In the genomic region with DNA sequence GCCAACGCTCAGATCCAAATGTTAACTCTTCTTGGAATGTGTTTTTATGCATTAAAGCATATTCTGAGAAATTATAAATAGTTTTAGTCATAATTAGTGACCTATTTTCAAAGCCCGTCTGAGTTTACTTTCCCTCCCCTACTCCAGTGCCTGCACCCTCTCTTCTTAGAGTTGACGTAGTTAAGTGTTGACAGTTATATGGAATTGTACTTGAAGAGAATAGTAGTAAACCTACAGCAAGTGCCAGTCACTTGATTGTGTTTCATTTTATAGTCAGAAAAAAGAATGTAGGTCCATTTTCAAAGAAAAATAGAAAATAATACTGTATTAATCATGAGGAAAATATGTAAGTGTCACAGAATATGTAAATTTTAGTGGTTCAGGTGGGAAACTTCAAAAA, we compare ENCODE assay signal across 28 cellular contexts.
"Had no signal": no experiment of that assay in that cellular context is flagged by ENCODE, and none has a peak within 500 bp of the region (broad histone marks: within the 10 kb centered on the region; RNA-seq: fewer than 3 reads in every experiment).

No MANE protein-coding gene starts in this region.

- H3K27ac Mint-ChIP-seq: stimulated activated effector memory CD8-positive, alpha-beta T cell treated with anti-CD3 and anti-CD28 coated beads, Interleukin-12 subunit alpha, Interleukin-12 subunit beta, amount 100 ng/mL, for 72 hours; stimulated activated memory B cell treated with anti-CD40 and anti-IgM and Interleukin-4, amounts not matched to agents 10 μg/mL and 1 μg/mL and 100 μg/mL, for 72 hours; stimulated activated naive B cell treated with anti-CD40 and anti-IgM and Interleukin-4, amounts not matched to agents 10 μg/mL and 1 μg/mL and 100 μg/mL, for 72 hours; stimulated activated naive CD8-positive, alpha-beta T cell treated with anti-CD3 and anti-CD28 coated beads, Interleukin-15, amount 100 ng/mL, for 72 hours; stimulated activated naive CD8-positive, alpha-beta T cell treated with anti-CD3 and anti-CD28 coated beads, Interleukin-15, Interleukin-2, amounts not matched to agents 100 ng/mL and 50 ng/mL, for 24 hours; type B pancreatic cell had no signal

- H3K9me3 Mint-ChIP-seq: stimulated activated effector memory CD8-positive, alpha-beta T cell treated with anti-CD3 and anti-CD28 coated beads, Interleukin-12 subunit alpha, Interleukin-12 subunit beta, amount 100 ng/mL, for 72 hours; stimulated activated memory B cell treated with anti-CD40 and anti-IgM and Interleukin-4, amounts not matched to agents 10 μg/mL and 1 μg/mL and 100 μg/mL, for 72 hours; stimulated activated naive B cell treated with anti-CD40 and anti-IgM and Interleukin-4, amounts not matched to agents 10 μg/mL and 1 μg/mL and 100 μg/mL, for 72 hours; stimulated activated naive CD8-positive, alpha-beta T cell treated with anti-CD3 and anti-CD28 coated beads, Interleukin-15, amount 100 ng/mL, for 72 hours; stimulated activated naive CD8-positive, alpha-beta T cell treated with anti-CD3 and anti-CD28 coated beads, Interleukin-15, Interleukin-2, amounts not matched to agents 100 ng/mL and 50 ng/mL, for 24 hours; type B pancreatic cell had no signal

- H3K9me3 ChIP-seq: stomach, suprapubic skin, testis, thoracic aorta, thyroid gland, tibial artery, tibial nerve, transverse colon, upper lobe of left lung, upper lobe of right lung, uterus, vagina had no signal

- DNase-seq: stimulated activated CD4-positive, alpha-beta T cell treated with anti-CD3 and anti-CD28 coated beads, Interleukin-2, amount 100 ng/mL, for 48 hours; stimulated activated CD4-positive, alpha-beta T cell treated with anti-CD3 and anti-CD28 coated beads, Interleukin-4, amount 100 ng/mL, for 1 hour; stimulated activated CD4-positive, alpha-beta T cell treated with anti-CD3 and anti-CD28 coated beads, Interleukin-4, amount 100 ng/mL, for 24 hours; stimulated activated CD4-positive, alpha-beta T cell treated with anti-CD3 and anti-CD28 coated beads, Interleukin-4, amount 100 ng/mL, for 4 hours; stimulated activated CD8-positive, alpha-beta memory T cell treated with anti-CD3 and anti-CD28 coated beads, Interleukin-4, amount 100 ng/mL, for 48 hours; stimulated activated naive B cell treated with anti-CD40 and anti-IgM and Interleukin-4, amounts not matched to agents 10 μg/mL and 1 μg/mL and 100 μg/mL, for 72 hours; stimulated activated naive CD4-positive, alpha-beta T cell; stimulated activated naive CD4-positive, alpha-beta T cell treated with Interleukin-2 at 50 U/mL for 16 hours; stimulated activated naive CD8-positive, alpha-beta T cell treated with anti-CD3 and anti-CD28 coated beads, Interleukin-15, amount 100 ng/mL, for 72 hours; stimulated activated naive CD8-positive, alpha-beta T cell treated with anti-CD3 and anti-CD28 coated beads, Interleukin-15, Interleukin-2, amounts not matched to agents 100 U/mL and 50 U/mL, for 24 hours; stomach; substantia nigra; testis; thyroid gland; tibial artery; transverse colon; trophoblast cell; upper lobe of left lung; upper lobe of right lung; uterus had no signal

- H3K27me3 Mint-ChIP-seq: stimulated activated memory B cell treated with anti-CD40 and anti-IgM and Interleukin-4, amounts not matched to agents 10 μg/mL and 1 μg/mL and 100 μg/mL, for 72 hours; stimulated activated naive B cell treated with anti-CD40 and anti-IgM and Interleukin-4, amounts not matched to agents 10 μg/mL and 1 μg/mL and 100 μg/mL, for 72 hours; stimulated activated naive CD8-positive, alpha-beta T cell treated with anti-CD3 and anti-CD28 coated beads, Interleukin-15, amount 100 ng/mL, for 72 hours; stimulated activated naive CD8-positive, alpha-beta T cell treated with anti-CD3 and anti-CD28 coated beads, Interleukin-15, Interleukin-2, amounts not matched to agents 100 ng/mL and 50 ng/mL, for 24 hours; type B pancreatic cell had no signal

- H3K4me1 Mint-ChIP-seq: stimulated activated memory B cell treated with anti-CD40 and anti-IgM and Interleukin-4, amounts not matched to agents 10 μg/mL and 1 μg/mL and 100 μg/mL, for 72 hours; stimulated activated naive B cell treated with anti-CD40 and anti-IgM and Interleukin-4, amounts not matched to agents 10 μg/mL and 1 μg/mL and 100 μg/mL, for 72 hours; stimulated activated naive CD8-positive, alpha-beta T cell treated with anti-CD3 and anti-CD28 coated beads, Interleukin-15, amount 100 ng/mL, for 72 hours had no signal

- H3K36me3 ChIP-seq: uterus had no signal

- ATAC-seq: stimulated activated effector memory CD8-positive, alpha-beta T cell treated with anti-CD3 and anti-CD28 coated beads, Interleukin-12 subunit alpha, Interleukin-12 subunit beta, amount 100 ng/mL, for 72 hours; stimulated activated memory B cell treated with anti-CD40 and anti-IgM and Interleukin-4, amounts not matched to agents 10 μg/mL and 1 μg/mL and 100 μg/mL, for 72 hours; stimulated activated naive B cell treated with anti-CD40 and anti-IgM and Interleukin-4, amounts not matched to agents 10 μg/mL and 1 μg/mL and 100 μg/mL, for 72 hours; stimulated activated naive CD8-positive, alpha-beta T cell treated with anti-CD3 and anti-CD28 coated beads, Interleukin-15, amount 100 ng/mL, for 72 hours; stimulated activated naive CD8-positive, alpha-beta T cell treated with anti-CD3 and anti-CD28 coated beads, Interleukin-15, Interleukin-2, amounts not matched to agents 100 U/mL and 50 U/mL, for 24 hours; upper lobe of right lung had no signal

- H3K4me3 ChIP-seq: stomach, suprapubic skin, testis, thoracic aorta, thyroid gland, tibial artery, tibial nerve, transverse colon, upper lobe of left lung, upper lobe of right lung, uterus, vagina had no signal

- H3K4me3 Mint-ChIP-seq: stimulated activated effector memory CD8-positive, alpha-beta T cell treated with anti-CD3 and anti-CD28 coated beads, Interleukin-12 subunit alpha, Interleukin-12 subunit beta, amount 100 ng/mL, for 72 hours; stimulated activated memory B cell treated with anti-CD40 and anti-IgM and Interleukin-4, amounts not matched to agents 10 μg/mL and 1 μg/mL and 100 μg/mL, for 72 hours; stimulated activated naive B cell treated with anti-CD40 and anti-IgM and Interleukin-4, amounts not matched to agents 10 μg/mL and 1 μg/mL and 100 μg/mL, for 72 hours; stimulated activated naive CD8-positive, alpha-beta T cell treated with anti-CD3 and anti-CD28 coated beads, Interleukin-15, amount 100 ng/mL, for 72 hours; stimulated activated naive CD8-positive, alpha-beta T cell treated with anti-CD3 and anti-CD28 coated beads, Interleukin-15, Interleukin-2, amounts not matched to agents 100 ng/mL and 50 ng/mL, for 24 hours; type B pancreatic cell had no signal

- H3K27me3 ChIP-seq: stomach, suprapubic skin, testis, thyroid gland, tibial artery, tibial nerve, transverse colon, upper lobe of left lung, upper lobe of right lung, uterus, vagina had no signal

- H3K4me1 ChIP-seq: stomach, suprapubic skin, testis, thyroid gland, tibial nerve, transverse colon, upper lobe of left lung, upper lobe of right lung, uterus, vagina had no signal

- H3K27ac ChIP-seq: stomach, suprapubic skin, testis, thoracic aorta, thyroid gland, tibial artery, tibial nerve, transverse colon, upper lobe of left lung, upper lobe of right lung, uterus, vagina had no signal
